In the genomic region with DNA sequence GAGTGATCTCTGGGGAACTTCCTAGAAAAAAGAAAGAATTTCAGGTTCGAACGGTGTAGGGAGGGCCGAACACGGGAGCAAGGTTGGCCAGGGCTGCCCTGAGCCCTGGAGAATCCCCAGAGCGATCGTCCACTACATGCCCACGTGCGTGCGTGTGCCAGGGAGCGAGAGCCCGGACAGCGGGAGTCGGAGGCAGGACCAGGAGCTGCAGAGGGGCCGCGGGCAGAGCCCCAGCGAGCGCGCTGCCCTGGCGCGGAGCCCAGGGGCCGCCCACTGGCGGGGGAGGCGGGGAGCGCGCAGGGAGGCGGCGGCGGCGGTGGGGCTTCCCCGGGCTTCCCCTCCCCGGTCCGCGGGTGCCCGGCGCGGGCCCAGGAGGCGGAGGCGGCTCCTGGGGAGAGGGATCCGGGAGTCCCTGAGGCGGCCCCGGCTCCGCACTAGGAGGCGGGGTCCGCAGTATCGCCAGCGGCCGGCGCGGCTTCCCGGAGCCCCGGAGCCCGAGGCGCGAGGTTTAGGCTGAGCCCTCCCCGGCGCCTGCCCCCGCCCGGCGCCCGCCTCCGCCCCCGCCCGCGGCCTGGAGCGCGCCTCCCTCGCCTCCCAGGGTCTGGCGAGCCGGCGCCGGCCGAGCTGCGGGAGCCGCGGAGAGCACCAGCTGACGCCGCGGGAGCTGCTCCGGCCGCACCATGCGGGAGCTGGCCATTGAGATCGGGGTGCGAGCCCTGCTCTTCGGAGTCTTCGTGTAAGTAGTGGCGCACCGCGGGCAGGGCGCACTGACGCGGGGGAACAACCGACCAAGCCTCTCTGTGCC, we compare ENCODE assay signal across 8 cellular contexts. TPM values are rescaled to one million over a fixed set of nuclear protein-coding genes. Genes with fewer than 3 reads are reported as not detected.
DNase-seq lines count a peak whose midpoint lies in the region; ATAC-seq and TF ChIP-seq lines count a peak whose summit lies in the region.

Gene PLPP4, plus strand, starts transcription at position 602 of the 805 bp plus-strand sequence. Its CDS starts 79 bp downstream, at position 681.

- no peaks in the 10 kb centered on the region for H3K36me3 ChIP-seq in NT2/D1 (ENCODE audit: insufficient read depth, insufficient read length, low read length)
- no peaks in the 10 kb centered on the region for H3K36me3 ChIP-seq in mucosa of descending colon (ENCODE audit: low read depth)
- no peaks in the 10 kb centered on the region for H3K36me3 ChIP-seq in urinary bladder (ENCODE audit: insufficient read depth)

- H3K27me3 ChIP-seq in NT2/D1 (ENCODE audit: insufficient read depth, insufficient read length): peaks cover 31% of the 10 kb centered on the region

- H3K4me3 ChIP-seq in NT2/D1 (ENCODE audit: insufficient read length, low read depth): peak within 1 kb of the TSS; percentile 56
- H3K4me3 ChIP-seq in epithelial cell of esophagus (ENCODE audit: low read length): peak within 1 kb of the TSS; percentile 35
- no peak within 1 kb of the TSS for H3K4me3 ChIP-seq in mucosa of descending colon
- peak within 1 kb of the TSS; percentile 53 for H3K4me3 ChIP-seq in urinary bladder (ENCODE audit: low read depth, low read length)

- no peak within 1 kb of the TSS for H3K27ac ChIP-seq in urinary bladder (ENCODE audit: low read depth)

- TF ChIP-seq CTCF in epithelial cell of esophagus (IDR thresholded peaks at IDR 0.05; ENCODE audit: insufficient read depth, low read depth, low read length, missing control alignments): no peak
- TF ChIP-seq CTCF in mucosa of descending colon (IDR thresholded peaks at IDR 0.05): no peak

- intact Hi-C loops in mucosa of descending colon (cut with DNase I, micrococcal nuclease): no loop called here

- H3K9ac ChIP-seq in NT2/D1 (ENCODE audit: insufficient read length, low read depth): peak within 1 kb of the TSS; percentile 64

- H3K4me1 ChIP-seq in NT2/D1 (ENCODE audit: insufficient read depth, insufficient read length) (no peaks in the 10 kb centered on the region), mucosa of descending colon (ENCODE audit: low read depth) (peaks cover 5% of the 10 kb centered on the region), urinary bladder (ENCODE audit: insufficient read depth) (peaks cover 2% of the 10 kb centered on the region)

- H3K9me3 ChIP-seq in NT2/D1 (ENCODE audit: insufficient read depth, low read length) (no peaks in the 10 kb centered on the region), mucosa of descending colon (no peaks in the 10 kb centered on the region)

- WGBS in urinary bladder: under 1% methylated on average over 91 of the region's 92 CpGs

- peak; percentile 43 for ATAC-seq in mucosa of descending colon
- no peak for ATAC-seq in HG02885 (IDR thresholded peaks at IDR 0.05; ENCODE audit: poor library complexity, unreplicated experiment)
- no peak for ATAC-seq in GM21737 (IDR thresholded peaks at IDR 0.05; ENCODE audit: unreplicated experiment)

- DNase-seq in NCI-H345 (lab: John Stamatoyannopoulos, UW) (peak; percentile 44), NCI-H345 treated with DMSO at 0.1 percent for 48 hours (lab: John Stamatoyannopoulos, UW; ENCODE audit: unreplicated experiment) (no peak), NT2/D1 (ENCODE audit: low read depth, low spot score) (no peak), epithelial cell of esophagus (ENCODE audit: low read depth) (peak; percentile 27), mucosa of descending colon (peak in 1 of 3 donors; percentile 35)

RNA-seq across cellular contexts. Expression of gene PLPP4, which starts in this region (rescaled TPM):
- total RNA-seq in mucosa of descending colon (1 to 10 TPM in 1 of 3 donors, not detected in 2; 2.6 TPM), urinary bladder (3.6 TPM)
- 0.52 TPM for polyA plus RNA-seq in urinary bladder

Comparison
In these comparisons a context has a peak if more than half of its experiments do, and no peak if none do; other contexts are left out.
1. DNase-seq: peak in NCI-H345 (single experiment) and epithelial cell of esophagus (single experiment); none in NCI-H345 treated with DMSO at 0.1 percent for 48 hours (single experiment) and NT2/D1 (single experiment).